35 cellular contexts compared by ENCODE assay signal in the genomic region with DNA sequence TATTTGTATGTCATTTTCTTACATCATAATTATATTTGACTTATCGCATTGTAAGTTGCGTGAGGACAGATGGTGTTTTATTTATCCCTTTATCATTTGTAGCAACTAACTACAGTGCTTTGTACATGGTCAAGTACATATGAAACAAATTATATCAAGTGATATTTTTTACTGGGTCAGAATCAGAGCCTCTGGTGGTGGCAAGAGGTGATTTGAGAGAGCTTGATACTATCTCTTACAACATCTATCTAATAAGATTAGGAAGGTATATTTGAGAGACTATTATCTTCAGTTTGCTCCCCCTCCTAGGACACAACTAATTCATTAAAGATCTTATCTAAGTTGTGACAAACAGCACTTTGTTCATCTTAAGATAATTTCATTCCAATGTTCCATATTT.
"Had no signal": no experiment of that assay in that cellular context is flagged by ENCODE, and none has a peak within 500 bp of the region (broad histone marks: within the 10 kb centered on the region; RNA-seq: fewer than 3 reads in every experiment).

No MANE protein-coding gene starts in this region.

- H3K27me3 Mint-ChIP-seq: activated B cell treated with CpG ODN at 0.5 μM for 24 hours; activated CD4-positive, alpha-beta memory T cell treated with anti-CD3 and anti-CD28 coated beads for 36 hours; activated CD8-positive, alpha-beta memory T cell treated with anti-CD3 and anti-CD28 coated beads, Interleukin-2, amount 10 ng/mL, durations not matched to agents 7 days and 5 days; activated naive CD4-positive, alpha-beta T cell treated with anti-CD3 and anti-CD28 coated beads, Interleukin-2, amount 50 U/mL, for 24 hours; activated naive CD8-positive, alpha-beta T cell treated with anti-CD3 and anti-CD28 coated beads for 36 hours; activated naive CD8-positive, alpha-beta T cell treated with anti-CD3 and anti-CD28 coated beads, Interleukin-2, amount 50 U/mL, for 24 hours; effector memory CD8-positive, alpha-beta T cell; T-helper 17 cell had no signal

- H3K27ac Mint-ChIP-seq: activated B cell treated with CpG ODN at 0.5 μM for 24 hours; activated CD4-positive, alpha-beta memory T cell treated with anti-CD3 and anti-CD28 coated beads for 36 hours; activated CD8-positive, alpha-beta memory T cell treated with anti-CD3 and anti-CD28 coated beads, Interleukin-2, amount 10 ng/mL, durations not matched to agents 7 days and 5 days; activated CD8-positive, alpha-beta T cell treated with anti-CD3 and anti-CD28 coated beads, Interleukin-2, amount 10 ng/mL, durations not matched to agents 7 days and 5 days; activated naive CD4-positive, alpha-beta T cell treated with anti-CD3 and anti-CD28 coated beads for 36 hours; activated naive CD4-positive, alpha-beta T cell treated with anti-CD3 and anti-CD28 coated beads, Interleukin-2, amount 50 U/mL, for 24 hours; activated naive CD8-positive, alpha-beta T cell treated with anti-CD3 and anti-CD28 coated beads for 36 hours; activated naive CD8-positive, alpha-beta T cell treated with anti-CD3 and anti-CD28 coated beads, Interleukin-2, amount 50 U/mL, for 24 hours; activated T-helper 1 cell treated with anti-CD3 and anti-CD28 coated beads, Interleukin-12 subunit alpha, Interleukin-12 subunit beta, Interleukin-2, Interleukin-4 antibody, amounts not matched to agents 30 ng/mL and 10 ng/mL and 1 ng/mL, durations not matched to agents 14 hours and 24 hours and 36 hours; activated T-helper 2 cell treated with anti-CD3 and anti-CD28 coated beads, Interferon-gamma antibody, Interleukin-2, Interleukin-4, amounts not matched to agents 10 μg/mL and 5 μg/mL and 100 μg/mL, durations not matched to agents 14 hours and 24 hours and 36 hours; effector memory CD8-positive, alpha-beta T cell; T-helper 17 cell; T-helper 2 cell treated with Interferon-gamma antibody and Interleukin-4, amounts not matched to agents 5 μg/mL and 100 μg/mL, for 36 hours had no signal

- DNase-seq: activated B cell treated with CpG ODN at 0.5 μM for 24 hours; activated CD4-positive, alpha-beta memory T cell treated with anti-CD3 and anti-CD28 coated beads for 36 hours; activated CD4-positive, alpha-beta T cell treated with anti-CD3 and anti-CD28 coated beads for 48 hours; activated CD8-positive, alpha-beta memory T cell treated with anti-CD3 and anti-CD28 coated beads, Interleukin-2, amount 10 ng/mL, durations not matched to agents 7 days and 5 days; activated CD8-positive, alpha-beta memory T cell treated with anti-CD3 and anti-CD28 coated beads, Interleukin-2, amount 50 U/mL, for 4 hours; activated CD8-positive, alpha-beta T cell treated with anti-CD3 and anti-CD28 coated beads, Interleukin-2, amount 10 ng/mL, durations not matched to agents 7 days and 5 days; activated effector memory CD4-positive, alpha-beta T cell treated with anti-CD3 and anti-CD28 coated beads, Interleukin-2, amount 50 U/mL, for 16 hours; activated naive CD4-positive, alpha-beta T cell treated with anti-CD3 and anti-CD28 coated beads for 36 hours; activated naive CD8-positive, alpha-beta T cell treated with anti-CD3 and anti-CD28 coated beads for 36 hours; activated naive CD8-positive, alpha-beta T cell treated with anti-CD3 and anti-CD28 coated beads, Interleukin-2, amount 50 U/mL, for 24 hours; activated T-cell treated with anti-CD3 and anti-CD28 coated beads, Interleukin-2, amount 50 U/mL, for 1 hour; activated T-cell treated with anti-CD3 and anti-CD28 coated beads, Interleukin-2, amount 50 U/mL, for 48 hours; adrenal gland; amygdala; aorta; body of pancreas; caudate nucleus; cortex of kidney; dermis blood vessel endothelial cell; effector CD4-positive, alpha-beta T cell; effector memory CD8-positive, alpha-beta T cell; esophagus squamous epithelium; foreskin melanocyte; heart right ventricle; T-helper 17 cell; T1000; WERI-Rb-1 had no signal

- ATAC-seq: activated CD4-positive, CD25-positive, alpha-beta regulatory T cell treated with anti-CD3 and anti-CD28 coated beads, Interleukin-2, amount 50 U/mL, for 24 hours; activated CD8-positive, alpha-beta memory T cell treated with anti-CD3 and anti-CD28 coated beads, Interleukin-2, amount 10 ng/mL, durations not matched to agents 7 days and 5 days; activated CD8-positive, alpha-beta T cell treated with anti-CD3 and anti-CD28 coated beads, Interleukin-2, amount 10 ng/mL, durations not matched to agents 7 days and 5 days; activated naive CD8-positive, alpha-beta T cell treated with anti-CD3 and anti-CD28 coated beads, Interleukin-2, amount 50 U/mL, for 24 hours; body of pancreas; effector memory CD8-positive, alpha-beta T cell; gastroesophageal sphincter; heart right ventricle; T-helper 17 cell had no signal

- H3K27me3 ChIP-seq: adrenal gland, body of pancreas, esophagus squamous epithelium, gastroesophageal sphincter, heart right ventricle had no signal

- H3K9me3 ChIP-seq: adrenal gland, body of pancreas, esophagus squamous epithelium, gastroesophageal sphincter had no signal

- H3K4me1 Mint-ChIP-seq: activated B cell treated with CpG ODN at 0.5 μM for 24 hours; activated CD8-positive, alpha-beta memory T cell treated with anti-CD3 and anti-CD28 coated beads, Interleukin-2, amount 10 ng/mL, durations not matched to agents 7 days and 5 days; activated naive CD4-positive, alpha-beta T cell treated with anti-CD3 and anti-CD28 coated beads, Interleukin-2, amount 50 U/mL, for 24 hours; activated naive CD8-positive, alpha-beta T cell treated with anti-CD3 and anti-CD28 coated beads, Interleukin-2, amount 50 U/mL, for 24 hours; T-helper 17 cell had no signal

- H3K4me1 ChIP-seq: adrenal gland, body of pancreas, esophagus squamous epithelium, gastroesophageal sphincter had no signal

- H3K4me3 Mint-ChIP-seq: activated B cell treated with CpG ODN at 0.5 μM for 24 hours; activated CD4-positive, alpha-beta memory T cell treated with anti-CD3 and anti-CD28 coated beads for 36 hours; activated CD8-positive, alpha-beta memory T cell treated with anti-CD3 and anti-CD28 coated beads, Interleukin-2, amount 10 ng/mL, durations not matched to agents 7 days and 5 days; activated CD8-positive, alpha-beta T cell treated with anti-CD3 and anti-CD28 coated beads, Interleukin-2, amount 10 ng/mL, durations not matched to agents 7 days and 5 days; activated naive CD4-positive, alpha-beta T cell treated with anti-CD3 and anti-CD28 coated beads for 36 hours; activated naive CD4-positive, alpha-beta T cell treated with anti-CD3 and anti-CD28 coated beads, Interleukin-2, amount 50 U/mL, for 24 hours; activated naive CD8-positive, alpha-beta T cell treated with anti-CD3 and anti-CD28 coated beads for 36 hours; activated naive CD8-positive, alpha-beta T cell treated with anti-CD3 and anti-CD28 coated beads, Interleukin-2, amount 50 U/mL, for 24 hours; activated T-helper 1 cell treated with anti-CD3 and anti-CD28 coated beads, Interleukin-12 subunit alpha, Interleukin-12 subunit beta, Interleukin-2, Interleukin-4 antibody, amounts not matched to agents 30 ng/mL and 10 ng/mL and 1 ng/mL, durations not matched to agents 14 hours and 24 hours and 36 hours; effector memory CD8-positive, alpha-beta T cell; T-helper 17 cell; T-helper 2 cell treated with Interferon-gamma antibody and Interleukin-4, amounts not matched to agents 5 μg/mL and 100 μg/mL, for 36 hours had no signal

- FAIRE-seq: endothelial cell of umbilical vein had no signal

- H3K27ac ChIP-seq: adrenal gland, body of pancreas, epithelial cell of prostate, esophagus squamous epithelium, gastroesophageal sphincter, heart right ventricle, WERI-Rb-1 had no signal

- H3K36me3 ChIP-seq: adrenal gland, esophagus squamous epithelium, gastroesophageal sphincter, heart right ventricle, WERI-Rb-1 had no signal

- H3K4me3 ChIP-seq: adrenal gland, body of pancreas, esophagus squamous epithelium, gastroesophageal sphincter, heart right ventricle had no signal

- H3K9me3 Mint-ChIP-seq: activated B cell treated with CpG ODN at 0.5 μM for 24 hours; activated naive CD4-positive, alpha-beta T cell treated with anti-CD3 and anti-CD28 coated beads for 36 hours; activated naive CD4-positive, alpha-beta T cell treated with anti-CD3 and anti-CD28 coated beads, Interleukin-2, amount 50 U/mL, for 24 hours; activated naive CD8-positive, alpha-beta T cell treated with anti-CD3 and anti-CD28 coated beads for 36 hours; activated naive CD8-positive, alpha-beta T cell treated with anti-CD3 and anti-CD28 coated beads, Interleukin-2, amount 50 U/mL, for 24 hours; effector memory CD8-positive, alpha-beta T cell; T-helper 2 cell treated with Interferon-gamma antibody and Interleukin-4, amounts not matched to agents 5 μg/mL and 100 μg/mL, for 36 hours had no signal
